Comparison of ENCODE assay signal across 2 cellular contexts in the genomic region with DNA sequence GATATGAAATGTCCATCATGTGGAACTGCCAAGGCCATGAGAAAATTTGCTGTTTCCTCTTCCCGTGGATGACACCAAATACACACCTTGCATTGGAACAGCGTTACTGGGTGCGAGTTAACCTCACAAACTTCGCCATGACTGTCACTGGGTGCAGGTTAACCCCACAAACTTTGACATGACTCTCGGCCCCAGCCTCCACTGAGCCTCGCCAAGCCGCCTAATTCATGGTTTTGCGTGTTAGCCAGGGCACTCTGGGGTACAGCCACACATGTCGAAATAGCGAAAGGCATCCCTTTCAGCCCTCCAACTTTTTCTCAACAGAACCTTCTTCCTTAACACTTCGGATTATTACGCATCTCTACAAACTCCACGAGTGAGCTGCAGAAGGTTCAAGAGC.
TF ChIP-seq lines count a peak whose summit lies in the region.

No MANE protein-coding gene starts in this region.

TF ChIP-seq in SK-N-SH, 30 proteins besides CTCF, POLR2A, EP300 and RAD21 (continued from another document):
- TF ChIP-seq PBX3 (IDR thresholded peaks at IDR 0.05) (no peak), ELF1 (IDR thresholded peaks at IDR 0.05) (no peak), MEF2A (IDR thresholded peaks at IDR 0.05; ENCODE audit: borderline replicate concordance, low read depth) (no peak), FOXM1 (IDR thresholded peaks at IDR 0.05; ENCODE audit: low read depth) (no peak), USF1 (IDR thresholded peaks at IDR 0.05; ENCODE audit: borderline replicate concordance, low read depth) (no peak), JUND (IDR thresholded peaks at IDR 0.05) (no peak), SIN3A (IDR thresholded peaks at IDR 0.05; ENCODE audit: borderline replicate concordance, low read depth, low read length) (no peak)
TF ChIP-seq in SK-N-SH: peak in this region for 0.

TF ChIP-seq in SK-N-SH treated with all-trans-retinoic acid at 6 μM for 48 hours, 23 proteins besides CTCF, POLR2A, EP300 and RAD21 (continued from another document):
- no peak for TF ChIP-seq POU6F1 (CRISPR knock-in tag; IDR thresholded peaks at IDR 0.05; ENCODE audit: borderline replicate concordance, low read depth)
- no peak for TF ChIP-seq TOX (CRISPR knock-in tag; IDR thresholded peaks at IDR 0.05; ENCODE audit: borderline replicate concordance)
- no peak for TF ChIP-seq ISL1 (CRISPR knock-in tag; IDR thresholded peaks at IDR 0.05)
- no peak for TF ChIP-seq CSDC2 (CRISPR knock-in tag; IDR thresholded peaks at IDR 0.05)
- no peak for TF ChIP-seq SNAI2 (CRISPR knock-in tag; IDR thresholded peaks at IDR 0.05)
- no peak for TF ChIP-seq BACH2 (CRISPR knock-in tag; IDR thresholded peaks at IDR 0.05; ENCODE audit: borderline replicate concordance)
- no peak for TF ChIP-seq ZNF565 (CRISPR knock-in tag; conservative IDR thresholded peaks at IDR 0.05; ENCODE audit: low read depth)
- no peak for TF ChIP-seq ZNF70 (CRISPR knock-in tag; IDR thresholded peaks at IDR 0.05)
- no peak for TF ChIP-seq CSRNP3 (CRISPR knock-in tag; IDR thresholded peaks at IDR 0.05)
- no peak for TF ChIP-seq OSR1 (CRISPR knock-in tag; IDR thresholded peaks at IDR 0.05)
- TF ChIP-seq, protein P1, sequence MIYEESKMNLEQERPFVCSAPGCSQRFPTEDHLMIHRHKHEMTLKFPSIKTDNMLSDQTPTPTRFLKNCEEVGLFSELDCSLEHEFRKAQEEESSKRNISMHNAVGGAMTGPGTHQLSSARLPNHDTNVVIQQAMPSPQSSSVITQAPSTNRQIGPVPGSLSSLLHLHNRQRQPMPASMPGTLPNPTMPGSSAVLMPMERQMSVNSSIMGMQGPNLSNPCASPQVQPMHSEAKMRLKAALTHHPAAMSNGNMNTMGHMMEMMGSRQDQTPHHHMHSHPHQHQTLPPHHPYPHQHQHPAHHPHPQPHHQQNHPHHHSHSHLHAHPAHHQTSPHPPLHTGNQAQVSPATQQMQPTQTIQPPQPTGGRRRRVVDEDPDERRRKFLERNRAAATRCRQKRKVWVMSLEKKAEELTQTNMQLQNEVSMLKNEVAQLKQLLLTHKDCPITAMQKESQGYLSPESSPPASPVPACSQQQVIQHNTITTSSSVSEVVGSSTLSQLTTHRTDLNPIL (CRISPR knock-in tag; IDR thresholded peaks at IDR 0.05; ENCODE audit: low read depth): no peak
- TF ChIP-seq TCF4 (CRISPR knock-in tag; IDR thresholded peaks at IDR 0.05; ENCODE audit: borderline replicate concordance): no peak
- TF ChIP-seq TSHZ2 (CRISPR knock-in tag; IDR thresholded peaks at IDR 0.05): no peak
- no peak for TF ChIP-seq ARNTL (CRISPR knock-in tag; IDR thresholded peaks at IDR 0.05; ENCODE audit: borderline replicate concordance, low read depth)
